26 cellular contexts compared by ENCODE assay signal in the genomic region with DNA sequence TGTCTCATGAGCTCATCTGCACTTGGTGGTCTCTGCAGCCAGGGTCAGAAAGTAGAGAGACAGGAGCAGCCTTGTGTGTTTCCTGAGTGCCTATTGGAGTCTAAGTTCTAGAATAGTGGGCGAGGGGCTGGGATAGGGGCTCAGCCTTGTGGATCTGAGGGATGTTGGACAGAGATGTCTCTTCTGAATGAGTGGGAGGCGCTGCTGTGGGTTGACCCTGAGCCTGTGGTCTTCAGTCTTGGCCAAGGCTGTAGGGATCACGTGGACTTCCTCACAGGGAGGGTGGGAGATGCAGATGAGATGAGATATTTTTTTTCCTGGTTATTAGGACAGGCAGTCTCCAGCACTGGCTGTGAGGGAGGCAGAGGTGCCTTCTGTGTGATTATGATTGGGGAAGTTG.
DNase-seq lines count a peak whose midpoint lies in the region; ATAC-seq, FAIRE-seq and TF ChIP-seq lines count a peak whose summit lies in the region.
"Had no signal": no experiment of that assay in that cellular context is flagged by ENCODE, and none has a peak within 500 bp of the region (broad histone marks: within the 10 kb centered on the region; RNA-seq: fewer than 3 reads in every experiment).

No MANE protein-coding gene starts in this region.

- H3K4me2 ChIP-seq in PC-3 (ENCODE audit: low read length) = no peak overlapping the region
- H3K4me2 ChIP-seq in neuronal stem cell (ENCODE audit: insufficient read depth, low read length, poor library complexity, severe bottlenecking) = no peak overlapping the region
- H3K4me2 ChIP-seq: PC-9 had no signal

- H3K27ac Mint-ChIP-seq in activated T-helper 17 cell treated with anti-CD3 and anti-CD28 coated beads, Interleukin-2, amount 50 U/mL, for 72 hours = peak overlapping the region; percentile 28
- H3K27ac Mint-ChIP-seq: CD8-positive, alpha-beta T cell; IgD-negative memory B cell had no signal

- no peak for FAIRE-seq in small intestine (lab: Jason Lieb, UNC)
- FAIRE-seq: GM12892, H1 had no signal

- no peak overlapping the region for H3K23ac ChIP-seq in neuronal stem cell (ENCODE audit: low read depth, low read length, poor library complexity)

- H3K36me3 ChIP-seq in PC-3 (ENCODE audit: low read depth, low read length) (no peaks in the 10 kb centered on the region; the same call in 1 of the 2 replicates), neuronal stem cell (replicated peaks in 1 of 2; ENCODE audit: control insufficient read depth in 2 of 2, insufficient read depth in 2 of 2, low read length in 2 of 2) (peaks cover 5 to 35% of the 10 kb centered on the region in 2 donors), small intestine (ENCODE audit: control insufficient read depth in 2 of 2, insufficient read depth in 2 of 2, low read length in 2 of 2) (no peaks in the 10 kb centered on the region)
- H3K36me3 ChIP-seq: SJSA1 had no signal

- H3K27ac ChIP-seq in PC-3 (ENCODE audit: low read length) = 0 out of 2 replicates have a peak overlapping the region, but pooled peaks have one; percentile 98
- H3K27ac ChIP-seq in neuronal stem cell (replicated peaks; ENCODE audit: low read length) = no peak overlapping the region
- no peak overlapping the region for H3K27ac ChIP-seq in small intestine (ENCODE audit: low read depth in 1 of 2, low read length in 1 of 2)
- H3K27ac ChIP-seq: PC-9, SJSA1 had no signal

- H2AFZ ChIP-seq in PC-3 (ENCODE audit: low read length) (no peak overlapping the region), neuronal stem cell (ENCODE audit: low read length) (no peak overlapping the region)
- H2AFZ ChIP-seq: PC-9 had no signal

- H4K91ac ChIP-seq in neuronal stem cell (ENCODE audit: low read depth, low read length, poor library complexity) = no peak overlapping the region

- CTCF ChIA-PET in PC-3 (lab: Charles Lee) = no interaction called here

- no CpG with 5 or more reads among the region's 3 CpGs for WGBS in neuronal stem cell (ENCODE audit: extremely low coverage in 2 of 2, insufficient read length in 2 of 2, insufficient replicate concordance in 1 of 2), 2 donors
- 87 to 94% (median 87%) methylated on average over 3 of the region's 3 CpGs for WGBS in small intestine, 3 donors

- H3K4me3 ChIP-seq in PC-3 (ENCODE audit: low read length) = no peak overlapping the region
- no peak overlapping the region for H3K4me3 ChIP-seq in neuronal stem cell (ENCODE audit: low read length in 2 of 2)
- H3K4me3 ChIP-seq in small intestine (ENCODE audit: low read depth in 1 of 2, low read length in 2 of 2) = no peak overlapping the region
- H3K4me3 ChIP-seq: PC-9, SJSA1 had no signal

- no TSS peak for BruUV-seq in PC-3 (replicated peaks; lab: Mats Ljungman, UMichigan)

- H3K4me1 Mint-ChIP-seq in activated T-helper 17 cell treated with anti-CD3 and anti-CD28 coated beads, Interleukin-2, amount 50 U/mL, for 72 hours = no peaks in the 10 kb centered on the region
- H3K4me1 Mint-ChIP-seq: IgD-negative memory B cell had no signal

- no peaks in the 10 kb centered on the region for H3F3A ChIP-seq in PC-3 (ENCODE audit: low read length, unreplicated experiment)

- H3K9me3 Mint-ChIP-seq in activated T-helper 17 cell treated with anti-CD3 and anti-CD28 coated beads, Interleukin-2, amount 50 U/mL, for 72 hours = no peaks in the 10 kb centered on the region
- H3K9me3 Mint-ChIP-seq: CD8-positive, alpha-beta T cell had no signal

- no peak overlapping the region for H2AK5ac ChIP-seq in neuronal stem cell (ENCODE audit: low read depth, low read length)

- no peak overlapping the region for H3K4me3 Mint-ChIP-seq in activated T-helper 17 cell treated with anti-CD3 and anti-CD28 coated beads, Interleukin-2, amount 50 U/mL, for 72 hours
- H3K4me3 Mint-ChIP-seq: CD8-positive, alpha-beta T cell had no signal

- H3K79me1 ChIP-seq in neuronal stem cell (ENCODE audit: low read depth, low read length) = no peaks in the 10 kb centered on the region

- no peak overlapping the region for H3K14ac ChIP-seq in neuronal stem cell (ENCODE audit: low read length)

- H2BK120ac ChIP-seq in neuronal stem cell (ENCODE audit: low read depth, low read length) = no peak overlapping the region

- H3K9me2 ChIP-seq in PC-3 (replicated peaks; ENCODE audit: low read length) = no peaks in the 10 kb centered on the region

- no peaks in the 10 kb centered on the region for H3K9me3 ChIP-seq in PC-3 (ENCODE audit: low read length)
- H3K9me3 ChIP-seq in neuronal stem cell (replicated peaks in 1 of 2; ENCODE audit: control insufficient read depth in 2 of 2, insufficient read depth in 1 of 2, low read depth in 1 of 2, low read length in 2 of 2) = peaks cover 6 to 27% of the 10 kb centered on the region in 2 donors
- no peaks in the 10 kb centered on the region for H3K9me3 ChIP-seq in small intestine (ENCODE audit: control insufficient read depth, low read depth)
- H3K9me3 ChIP-seq: SJSA1 had no signal

- no peak overlapping the region for H3K18ac ChIP-seq in neuronal stem cell (ENCODE audit: low read length)

- no peak overlapping the region for H2BK12ac ChIP-seq in neuronal stem cell (ENCODE audit: low read length)

- no peak overlapping the region for H4K8ac ChIP-seq in neuronal stem cell (ENCODE audit: low read depth, low read length)

- H4K20me1 ChIP-seq in PC-3 (ENCODE audit: low read length) = no peaks in the 10 kb centered on the region

- POLR2A ChIA-PET in PC-3 (lab: Charles Lee; ENCODE audit: unreplicated experiment) = no interaction called here

- peaks cover 10% of the 10 kb centered on the region for H3K36me3 Mint-ChIP-seq in activated T-helper 17 cell treated with anti-CD3 and anti-CD28 coated beads, Interleukin-2, amount 50 U/mL, for 72 hours (ENCODE audit: low read depth)

- H2BK15ac ChIP-seq in neuronal stem cell (ENCODE audit: low read length) = no peak overlapping the region

- H2BK5ac ChIP-seq in neuronal stem cell (ENCODE audit: low read length) = no peak overlapping the region

- no peak for TF ChIP-seq CTCF in PC-3 (conservative IDR thresholded peaks at IDR 0.05; ENCODE audit: low read depth, low read length)

- H3K79me2 ChIP-seq in PC-3 (ENCODE audit: low read length) = no peaks in the 10 kb centered on the region

- peaks cover 46% of the 10 kb centered on the region for H3K4me1 ChIP-seq in PC-3 (ENCODE audit: insufficient read depth, low read length)
- H3K4me1 ChIP-seq in neuronal stem cell (ENCODE audit: control insufficient read depth in 2 of 2, insufficient read depth in 1 of 2, low read depth in 1 of 2, low read length in 2 of 2) = peaks cover 4 to 14% of the 10 kb centered on the region in 2 donors
- peaks cover 0 to 3% of the 10 kb centered on the region in 2 donors for H3K4me1 ChIP-seq in small intestine (ENCODE audit: control insufficient read depth in 2 of 2, insufficient read depth in 1 of 2, low read depth in 1 of 2, low read length in 1 of 2)
- H3K4me1 ChIP-seq: SJSA1 had no signal

- H3K27me3 ChIP-seq in PC-3 (ENCODE audit: low read length) (no peaks in the 10 kb centered on the region), neuronal stem cell (ENCODE audit: control insufficient read depth in 3 of 3, insufficient read depth in 3 of 3, low read depth in 1 of 3, low read length in 3 of 3) (no peaks in the 10 kb centered on the region), small intestine (ENCODE audit: control insufficient read depth in 2 of 2, insufficient read depth in 2 of 2, low read length in 2 of 2) (no peaks in the 10 kb centered on the region)
- H3K27me3 ChIP-seq: SJSA1 had no signal

- intact Hi-C loops in PC-3 (cut with micrococcal nuclease) = loop anchor here (5.0 kb wide), 1 partner anchor 42 kb away; no protein-coding TSS in a partner anchor

- H3K9ac ChIP-seq in PC-3 (ENCODE audit: low read length) = peak overlapping the region; percentile 89; the same call in 1 of the 2 replicates
- H3K9ac ChIP-seq in neuronal stem cell (ENCODE audit: low read depth, low read length, poor library complexity) = no peak overlapping the region

- no peak for DNase-seq in PC-3
- DNase-seq in neuronal stem cell (ENCODE audit: low spot score) = no peak
- DNase-seq in small intestine = no peak
- DNase-seq in inferior parietal cortex (ENCODE audit: extremely low spot score) = no peak
- no peak for DNase-seq in COLO668 (lab: John Stamatoyannopoulos, UW; ENCODE audit: unreplicated experiment)
- DNase-seq: C1 segment of cervical spinal cord; CD8-positive, alpha-beta T cell; DMS153; DND-41; HCEC 1CT; NCI-H1092; NCI-H1417 treated with DMSO at 0.1 percent for 48 hours; NCI-H1694 treated with DMSO at 0.1 percent for 48 hours; NCI-H2081; NCI-H2171; NCI-H226; NCI-H510A; NCI-H69; PC-9 had no signal

- peak overlapping the region; percentile 66 for H3K4ac ChIP-seq in neuronal stem cell (ENCODE audit: low read length)

- no peaks in the 10 kb centered on the region for H3K27me3 Mint-ChIP-seq in activated T-helper 17 cell treated with anti-CD3 and anti-CD28 coated beads, Interleukin-2, amount 50 U/mL, for 72 hours
- H3K27me3 Mint-ChIP-seq: IgD-negative memory B cell had no signal

- ATAC-seq in PC-3 = no peak
- no peak for ATAC-seq in activated T-helper 17 cell treated with anti-CD3 and anti-CD28 coated beads, Interleukin-2, amount 50 U/mL, for 72 hours (replicated peaks)
- ATAC-seq in HG03025 (IDR thresholded peaks at IDR 0.05; ENCODE audit: low FRiP score, unreplicated experiment) = no peak
- ATAC-seq: CD8-positive, alpha-beta T cell; Right ventricle myocardium inferior had no signal
